Comparison of ENCODE assay signal across 1 cellular context in genomic region chr16:65409505-65409904, GRCh38.
TF ChIP-seq lines count a peak whose summit lies in the region.

No MANE protein-coding gene starts in this region.

TF ChIP-seq in endothelial cell of umbilical vein, 7 proteins besides CTCF, POLR2A, EP300 and RAD21 (continued from another document):
- TF ChIP-seq POLR2AphosphoS5 (IDR thresholded peaks at IDR 0.05; ENCODE audit: insufficient read depth, low read depth, low read length) (no peak), JUN (IDR thresholded peaks at IDR 0.05; ENCODE audit: borderline replicate concordance, insufficient read depth, insufficient read length, low read depth) (no peak)
